ENCODE assay signal across 13 cellular contexts in genomic region chr9:82271099-82271498, GRCh38.
DNase-seq lines count a peak whose midpoint lies in the region; ATAC-seq and TF ChIP-seq lines count a peak whose summit lies in the region.
"Had no signal": no experiment of that assay in that cellular context is flagged by ENCODE, and none has a peak within 500 bp of the region (broad histone marks: within the 10 kb centered on the region; RNA-seq: fewer than 3 reads in every experiment).

No MANE protein-coding gene starts in this region.

- TF ChIP-seq CTCF in AG09319 (IDR thresholded peaks at IDR 0.05; ENCODE audit: low read depth, low read length) (no peak), GM10248 (IDR thresholded peaks at IDR 0.05; ENCODE audit: control extremely low read depth, extremely low read depth, low read depth, missing control alignments) (no peak)

- CTCF ChIA-PET in GM10248 (lab: Yijun Ruan, JAX): no interaction called here

- ATAC-seq in GM21515 (IDR thresholded peaks at IDR 0.05; ENCODE audit: unreplicated experiment): no peak
- ATAC-seq: upper lobe of right lung had no signal

- POLR2A ChIA-PET in GM10248 (lab: Yijun Ruan, JAX): no interaction called here

- DNase-seq in AG09319 (ENCODE audit: extremely low read depth, low read depth) (peak; percentile 79), HT1080 (ENCODE audit: low read depth) (peak; percentile 47), astrocyte of the hippocampus (ENCODE audit: low read depth, low spot score) (peak; percentile 26), iris pigment epithelial cell (ENCODE audit: low read depth) (peak; percentile 78), RPMI8226 (no peak), GM10248 (ENCODE audit: extremely low spot score) (no peak), NCI-H1930 (lab: John Stamatoyannopoulos, UW) (no peak)
- DNase-seq: activated effector memory CD4-positive, alpha-beta T cell treated with anti-CD3 and anti-CD28 coated beads, Interleukin-2, amount 50 U/mL, for 16 hours; aorta; islet precursor cell; sigmoid colon; upper lobe of right lung had no signal

Comparison
In these comparisons a context has a peak if more than half of its experiments do, and no peak if none do; other contexts are left out.
1. DNase-seq: peak in AG09319 (single experiment), HT1080 (single experiment), astrocyte of the hippocampus (single experiment) and iris pigment epithelial cell (single experiment); none in RPMI8226 (single experiment), GM10248 (single experiment) and NCI-H1930 (0 of 2).